In the genomic region with DNA sequence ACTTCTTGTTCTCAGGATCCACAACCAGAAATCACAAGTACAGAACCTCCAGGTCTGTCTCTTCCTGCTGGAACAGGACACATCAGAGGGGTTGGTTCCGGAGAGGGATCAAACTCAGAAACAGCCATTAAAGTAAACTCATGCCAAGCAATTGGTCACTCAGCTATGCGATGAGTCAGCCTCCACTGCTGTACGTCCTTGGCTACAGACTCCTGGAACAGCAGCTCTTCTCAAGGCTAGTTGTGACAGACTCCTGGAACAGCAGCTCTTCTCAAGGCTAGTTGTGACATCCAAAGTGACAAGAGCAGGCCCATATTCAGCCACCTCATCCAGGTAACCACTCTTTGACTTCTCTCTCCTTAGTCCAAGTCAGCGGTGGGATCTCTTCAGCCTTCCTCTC, we compare ENCODE assay signal across 13 cellular contexts. TPM values are rescaled to one million over a fixed set of nuclear protein-coding genes. Genes with fewer than 3 reads are reported as not detected.
DNase-seq lines count a peak whose midpoint lies in the region; ATAC-seq, FAIRE-seq and TF ChIP-seq lines count a peak whose summit lies in the region.
"Had no signal": no experiment of that assay in that cellular context is flagged by ENCODE, and none has a peak within 500 bp of the region (broad histone marks: within the 10 kb centered on the region; RNA-seq: fewer than 3 reads in every experiment).

A gene with protein sequence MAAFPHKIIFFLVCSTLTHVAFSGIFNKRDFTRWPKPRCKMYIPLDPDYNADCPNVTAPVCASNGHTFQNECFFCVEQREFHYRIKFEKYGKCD (plus strand): TSS at position 239 of the 400 bp plus-strand sequence. CDS start 1,279 bp downstream, outside the sequence.

- peak; percentile 89 for DNase-seq in A172 (ENCODE audit: low spot score)
- DNase-seq in astrocyte (ENCODE audit: low read depth): peak; percentile 82
- peak; percentile 61 for DNase-seq in hepatocyte (ENCODE audit: low spot score)
- DNase-seq in stimulated activated CD4-positive, alpha-beta T cell treated with anti-CD3 and anti-CD28 coated beads, Interleukin-4, amount 100 ng/mL, for 24 hours: no peak
- no peak for DNase-seq in sciatic nerve (ENCODE audit: low spot score)
- DNase-seq: activated CD8-positive, alpha-beta memory T cell treated with anti-CD3 and anti-CD28 coated beads, Interleukin-2, amount 50 U/mL, for 4 hours had no signal

- H3K4me3 ChIP-seq in HEK293 (ENCODE audit: low read depth, low read length) (no peak within 1 kb of the TSS), astrocyte (ENCODE audit: insufficient read depth, low read depth, low read length) (no peak within 1 kb of the TSS), hepatocyte (no peak within 1 kb of the TSS)
- H3K4me3 ChIP-seq: cardiac muscle cell had no signal

- H3K27ac Mint-ChIP-seq in astrocyte (ENCODE audit: unreplicated experiment): peak within 1 kb of the TSS; percentile 78
- H3K27ac Mint-ChIP-seq: type B pancreatic cell had no signal

- H3K27me3 ChIP-seq in astrocyte (ENCODE audit: insufficient read depth, low read length) (no peaks in the 10 kb centered on the region), hepatocyte (no peaks in the 10 kb centered on the region)
- H3K27me3 ChIP-seq: cardiac muscle cell had no signal

- POLR2A ChIA-PET in HEK293 (lab: Yijun Ruan, JAX): no interaction called here

- H3K9me3 ChIP-seq in HEK293 (ENCODE audit: control insufficient read depth, insufficient read depth, low read depth, low read length) (no peaks in the 10 kb centered on the region), astrocyte (ENCODE audit: insufficient read depth, low read depth, low read length) (no peaks in the 10 kb centered on the region), hepatocyte (ENCODE audit: low read depth) (no peaks in the 10 kb centered on the region)

- WGBS in hepatocyte (ENCODE audit: low lambda C conversion rate, missing lambda C conversion rate): 69% methylated on average over 4 of the region's 4 CpGs

- no peaks in the 10 kb centered on the region for H3K36me3 Mint-ChIP-seq in astrocyte (ENCODE audit: low read depth, unreplicated experiment)
- H3K36me3 Mint-ChIP-seq: type B pancreatic cell had no signal

- no peaks in the 10 kb centered on the region for H3K36me3 ChIP-seq in HEK293 (ENCODE audit: control insufficient read depth in 2 of 2, insufficient read depth in 1 of 2, low read length in 2 of 2)
- no peaks in the 10 kb centered on the region for H3K36me3 ChIP-seq in astrocyte (ENCODE audit: insufficient read depth, low read length)
- no peaks in the 10 kb centered on the region for H3K36me3 ChIP-seq in hepatocyte (replicated peaks; ENCODE audit: insufficient read depth, low read depth)
- H3K36me3 ChIP-seq: cardiac muscle cell had no signal

- peaks cover 14% of the 10 kb centered on the region for H3K4me1 Mint-ChIP-seq in astrocyte (ENCODE audit: low read depth, unreplicated experiment)
- H3K4me1 Mint-ChIP-seq: neural crest cell had no signal

- TF ChIP-seq CTCF in HEK293 (tag by site-specific recombination; IDR thresholded peaks at IDR 0.05) (no peak), astrocyte (IDR thresholded peaks at IDR 0.05; ENCODE audit: insufficient read depth, low read depth, low read length) (no peak), hepatocyte (IDR thresholded peaks at IDR 0.05; ENCODE audit: poor library complexity) (no peak)

- H3K9me2 ChIP-seq in hepatocyte (replicated peaks; ENCODE audit: insufficient read depth): no peaks in the 10 kb centered on the region

- no peak within 1 kb of the TSS for H3K9ac ChIP-seq in astrocyte (ENCODE audit: low read length)

- CTCF ChIA-PET in HEK293 (lab: Yijun Ruan, JAX): no interaction called here

- H3K27ac ChIP-seq in HEK293 (ENCODE audit: extremely low read depth, low read depth, low read length) (no peak within 1 kb of the TSS), astrocyte (ENCODE audit: low read depth, low read length) (no peak within 1 kb of the TSS), hepatocyte (peak within 1 kb of the TSS; percentile 81)
- H3K27ac ChIP-seq: cardiac muscle cell had no signal

- no peak for FAIRE-seq in astrocyte (lab: Jason Lieb, UNC)

- no peaks in the 10 kb centered on the region for H4K20me1 ChIP-seq in astrocyte (ENCODE audit: insufficient read depth, low read length)
- H4K20me1 ChIP-seq in hepatocyte (ENCODE audit: insufficient read depth, poor library complexity, severe bottlenecking): no peaks in the 10 kb centered on the region

- peak within 1 kb of the TSS; percentile 46 for H2AFZ ChIP-seq in astrocyte (ENCODE audit: low read depth, low read length)
- H2AFZ ChIP-seq in hepatocyte: peak within 1 kb of the TSS; percentile 5

- H3K9me3 Mint-ChIP-seq in astrocyte (ENCODE audit: unreplicated experiment): peaks cover 4% of the 10 kb centered on the region
- H3K9me3 Mint-ChIP-seq: type B pancreatic cell had no signal

- H3K27me3 Mint-ChIP-seq in astrocyte (ENCODE audit: low read depth, unreplicated experiment): no peaks in the 10 kb centered on the region
- H3K27me3 Mint-ChIP-seq: type B pancreatic cell had no signal

- H3K4me2 ChIP-seq in astrocyte (ENCODE audit: low read length) (peak within 1 kb of the TSS; percentile 7), hepatocyte (peak within 1 kb of the TSS; percentile 48)

- H3K4me1 ChIP-seq in HEK293 (ENCODE audit: control insufficient read depth, insufficient read depth, low read length) (no peaks in the 10 kb centered on the region), astrocyte (ENCODE audit: insufficient read depth, low read length) (peaks cover 3% of the 10 kb centered on the region), hepatocyte (ENCODE audit: insufficient read depth) (no peaks in the 10 kb centered on the region)

- H3K79me2 ChIP-seq in astrocyte (ENCODE audit: insufficient read depth, low read length) (no peaks in the 10 kb centered on the region), hepatocyte (no peaks in the 10 kb centered on the region)

- intact Hi-C loops in sciatic nerve (cut with DNase I): no loop called here

- H3K4me3 Mint-ChIP-seq in astrocyte (ENCODE audit: unreplicated experiment): no peak within 1 kb of the TSS
- H3K4me3 Mint-ChIP-seq: neural crest cell, type B pancreatic cell had no signal

- ATAC-seq in HG02970 (IDR thresholded peaks at IDR 0.05; ENCODE audit: low FRiP score, unreplicated experiment): no peak
- no peak for ATAC-seq in GM21825 (IDR thresholded peaks at IDR 0.05; ENCODE audit: unreplicated experiment)
- ATAC-seq in sciatic nerve: no peak

TF ChIP-seq in HEK293, 187 proteins besides CTCF, POLR2A, EP300 and RAD21:
- TF ChIP-seq ZNF341 (tag by site-specific recombination; IDR thresholded peaks at IDR 0.05; ENCODE audit: low read depth): peak; percentile 54
- TF ChIP-seq, protein P1, sequence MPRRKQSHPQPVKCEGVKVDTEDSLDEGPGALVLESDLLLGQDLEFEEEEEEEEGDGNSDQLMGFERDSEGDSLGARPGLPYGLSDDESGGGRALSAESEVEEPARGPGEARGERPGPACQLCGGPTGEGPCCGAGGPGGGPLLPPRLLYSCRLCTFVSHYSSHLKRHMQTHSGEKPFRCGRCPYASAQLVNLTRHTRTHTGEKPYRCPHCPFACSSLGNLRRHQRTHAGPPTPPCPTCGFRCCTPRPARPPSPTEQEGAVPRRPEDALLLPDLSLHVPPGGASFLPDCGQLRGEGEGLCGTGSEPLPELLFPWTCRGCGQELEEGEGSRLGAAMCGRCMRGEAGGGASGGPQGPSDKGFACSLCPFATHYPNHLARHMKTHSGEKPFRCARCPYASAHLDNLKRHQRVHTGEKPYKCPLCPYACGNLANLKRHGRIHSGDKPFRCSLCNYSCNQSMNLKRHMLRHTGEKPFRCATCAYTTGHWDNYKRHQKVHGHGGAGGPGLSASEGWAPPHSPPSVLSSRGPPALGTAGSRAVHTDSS (tag by site-specific recombination; IDR thresholded peaks at IDR 0.05): no peak

RNA-seq across cellular contexts. Expression of the gene that starts here (rescaled TPM):
- not detected in 2 replicates for total RNA-seq in A172 (2014; rRNA removed; shearing (Covaris generic))
- total RNA-seq in astrocyte (not detected in 2 replicates), hepatocyte (not detected in 2 replicates), sciatic nerve (not detected)
- polyA plus RNA-seq in hepatocyte: 0.79 and 3.1 TPM in 2 replicates
- total RNA-seq: cardiac muscle cell; neural crest cell; T-helper 2 cell treated with Interferon-gamma antibody and Interleukin-4, amounts not matched to agents 100 ng/mL and 5 ng/mL, for 36 hours had no signal

Comparison
In these comparisons a context has a peak if more than half of its experiments do, and no peak if none do; other contexts are left out.
1. Peak in DNase-seq in A172; RNA of the gene not detected or under 1 TPM.
2. Peak in DNase-seq and H3K4me2 ChIP-seq in astrocyte; RNA of the gene not detected or under 1 TPM.